ENCODE assay signal across 19 cellular contexts in genomic region chr2:30030361-30030760, GRCh38.
DNase-seq lines count a peak whose midpoint lies in the region; ATAC-seq and TF ChIP-seq lines count a peak whose summit lies in the region.
"Had no signal": no experiment of that assay in that cellular context is flagged by ENCODE, and none has a peak within 500 bp of the region (broad histone marks: within the 10 kb centered on the region; RNA-seq: fewer than 3 reads in every experiment).

No MANE protein-coding gene starts in this region.

- no peaks in the 10 kb centered on the region for H3K9me3 Mint-ChIP-seq in mesothelial cell of epicardium
- H3K9me3 Mint-ChIP-seq: activated naive CD8-positive, alpha-beta T cell treated with anti-CD3 and anti-CD28 coated beads, Interleukin-2, amount 50 U/mL, for 24 hours; activated T-cell treated with anti-CD3 and anti-CD28 coated beads, Interleukin-2, amount 50 U/mL, for 4 hours; naive thymus-derived CD4-positive, alpha-beta T cell had no signal

- no peak for TF ChIP-seq CTCF in epithelial cell of esophagus (IDR thresholded peaks at IDR 0.05; ENCODE audit: insufficient read depth, low read depth, low read length, missing control alignments)
- TF ChIP-seq CTCF in mesothelial cell of epicardium (IDR thresholded peaks at IDR 0.05; ENCODE audit: unreplicated experiment), result no peak

- peaks cover 20% of the 10 kb centered on the region for H3K4me1 Mint-ChIP-seq in mesothelial cell of epicardium
- H3K4me1 Mint-ChIP-seq: activated naive CD8-positive, alpha-beta T cell treated with anti-CD3 and anti-CD28 coated beads, Interleukin-2, amount 50 U/mL, for 24 hours; naive thymus-derived CD4-positive, alpha-beta T cell had no signal

- no peaks in the 10 kb centered on the region for H3K36me3 Mint-ChIP-seq in mesothelial cell of epicardium
- H3K36me3 Mint-ChIP-seq: naive thymus-derived CD4-positive, alpha-beta T cell had no signal

- H3K4me3 ChIP-seq in epithelial cell of esophagus (ENCODE audit: low read length), result no peak overlapping the region

- ATAC-seq in HG03045 (IDR thresholded peaks at IDR 0.05; ENCODE audit: unreplicated experiment), result no peak
- ATAC-seq: activated naive CD8-positive, alpha-beta T cell treated with anti-CD3 and anti-CD28 coated beads, Interleukin-2, amount 50 U/mL, for 24 hours; activated T-cell treated with anti-CD3 and anti-CD28 coated beads, Interleukin-2, amount 50 U/mL, for 4 hours; left colon; naive thymus-derived CD4-positive, alpha-beta T cell; stimulated activated naive CD8-positive, alpha-beta T cell treated with anti-CD3 and anti-CD28 coated beads, Interleukin-15, Interleukin-2, amounts not matched to agents 100 U/mL and 50 U/mL, for 24 hours had no signal

- DNase-seq in Ammon's horn (ENCODE audit: low spot score) (peak; percentile 17), NCI-H1048 (lab: John Stamatoyannopoulos, UW) (peak; percentile 54), epithelial cell of esophagus (ENCODE audit: low read depth) (peak; percentile 44), mesothelial cell of epicardium (ENCODE audit: low spot score in 2 of 2, unreplicated experiment in 2 of 2) (no peak)
- DNase-seq in stimulated activated naive CD4-positive, alpha-beta T cell treated with Interleukin-2 at 50 U/mL for 16 hours (lab: John Stamatoyannopoulos, UW), result no peak
- DNase-seq in activated T-cell treated with anti-CD3 and anti-CD28 coated beads, Interleukin-2, amount 50 U/mL, for 48 hours, result no peak
- DNase-seq in activated T-cell treated with anti-CD3 and anti-CD28 coated beads, Interleukin-2, amount 50 U/mL, for 1 hour, result no peak
- DNase-seq: activated CD4-positive, alpha-beta T cell treated with anti-CD3 and anti-CD28 coated beads for 4 hours; activated naive CD8-positive, alpha-beta T cell treated with anti-CD3 and anti-CD28 coated beads, Interleukin-2, amount 50 U/mL, for 24 hours; activated T-cell treated with anti-CD3 and anti-CD28 coated beads, Interleukin-2, amount 50 U/mL, for 4 hours; central memory CD4-positive, alpha-beta T cell; DND-41; left colon; naive thymus-derived CD4-positive, alpha-beta T cell; NCI-H1092; NCI-H1930; nucleus accumbens; stimulated activated naive CD8-positive, alpha-beta T cell treated with anti-CD3 and anti-CD28 coated beads, Interleukin-15, Interleukin-2, amounts not matched to agents 100 U/mL and 50 U/mL, for 24 hours had no signal

- H3K27ac Mint-ChIP-seq in mesothelial cell of epicardium, result peak overlapping the region; percentile 9
- H3K27ac Mint-ChIP-seq: activated naive CD8-positive, alpha-beta T cell treated with anti-CD3 and anti-CD28 coated beads, Interleukin-2, amount 50 U/mL, for 24 hours; naive thymus-derived CD4-positive, alpha-beta T cell had no signal

- H3K27me3 Mint-ChIP-seq in mesothelial cell of epicardium (ENCODE audit: low read depth), result peaks cover 25% of the 10 kb centered on the region

- H3K4me3 Mint-ChIP-seq in mesothelial cell of epicardium, result no peak overlapping the region
- H3K4me3 Mint-ChIP-seq: activated naive CD8-positive, alpha-beta T cell treated with anti-CD3 and anti-CD28 coated beads, Interleukin-2, amount 50 U/mL, for 24 hours; activated T-cell treated with anti-CD3 and anti-CD28 coated beads, Interleukin-2, amount 50 U/mL, for 4 hours; naive thymus-derived CD4-positive, alpha-beta T cell had no signal

Comparison
In these comparisons a context has a peak if more than half of its experiments do, and no peak if none do; other contexts are left out.
1. DNase-seq: peak in Ammon's horn (single experiment), NCI-H1048 (single experiment) and epithelial cell of esophagus (single experiment); none in mesothelial cell of epicardium (0 of 2), stimulated activated naive CD4-positive, alpha-beta T cell treated with Interleukin-2 at 50 U/mL for 16 hours (single experiment), activated T-cell treated with anti-CD3 and anti-CD28 coated beads, Interleukin-2, amount 50 U/mL, for 48 hours (0 of 2) and activated T-cell treated with anti-CD3 and anti-CD28 coated beads, Interleukin-2, amount 50 U/mL, for 1 hour (single experiment).